27 cellular contexts compared by ENCODE assay signal in the genomic region with DNA sequence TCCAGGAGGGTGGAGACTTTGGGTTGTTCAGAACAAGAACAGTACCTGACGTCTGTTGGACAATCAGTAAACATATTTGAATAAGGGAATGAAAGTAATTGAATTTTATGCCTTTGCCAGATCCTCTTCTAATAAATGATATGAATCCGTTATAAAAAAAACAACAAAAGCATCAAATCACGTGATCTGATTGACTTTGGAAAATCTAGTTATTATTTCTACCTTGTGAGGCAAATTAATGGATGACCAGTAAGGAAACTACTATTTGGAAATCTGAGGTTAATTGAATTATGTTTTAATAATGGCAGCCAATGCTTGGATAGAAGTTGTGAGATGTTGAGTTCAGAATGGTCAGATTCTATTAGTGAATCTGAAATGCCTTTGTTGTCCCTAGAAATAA.
"Had no signal": no experiment of that assay in that cellular context is flagged by ENCODE, and none has a peak within 500 bp of the region (broad histone marks: within the 10 kb centered on the region; RNA-seq: fewer than 3 reads in every experiment).

No MANE protein-coding gene starts in this region.

- H3K4me1 ChIP-seq: suprapubic skin, testis, thyroid gland, tibial artery, transverse colon, upper lobe of right lung, uterus, vagina had no signal

- FAIRE-seq: urothelium cell line had no signal

- H3K36me3 ChIP-seq: stomach, suprapubic skin, thoracic aorta, thyroid gland, tibial artery, tibial nerve, transverse colon, upper lobe of left lung, upper lobe of right lung, uterus, vagina had no signal

- H3K4me3 ChIP-seq: stomach, suprapubic skin, testis, thoracic aorta, thyroid gland, tibial artery, tibial nerve, transverse colon, upper lobe of left lung, upper lobe of right lung, uterus, vagina had no signal

- DNase-seq: stimulated activated CD4-positive, alpha-beta T cell treated with anti-CD3 and anti-CD28 coated beads, Interleukin-2, amount 100 ng/mL, for 48 hours; stimulated activated CD4-positive, alpha-beta T cell treated with anti-CD3 and anti-CD28 coated beads, Interleukin-4, amount 100 ng/mL, for 1 hour; stimulated activated CD4-positive, alpha-beta T cell treated with anti-CD3 and anti-CD28 coated beads, Interleukin-4, amount 100 ng/mL, for 24 hours; stimulated activated CD4-positive, alpha-beta T cell treated with anti-CD3 and anti-CD28 coated beads, Interleukin-4, amount 100 ng/mL, for 4 hours; stimulated activated CD8-positive, alpha-beta memory T cell treated with anti-CD3 and anti-CD28 coated beads, Interleukin-4, amount 100 ng/mL, for 48 hours; stimulated activated naive B cell treated with anti-CD40 and anti-IgM and Interleukin-4, amounts not matched to agents 10 μg/mL and 1 μg/mL and 100 μg/mL, for 72 hours; stimulated activated naive CD4-positive, alpha-beta T cell; stimulated activated naive CD4-positive, alpha-beta T cell treated with Interleukin-2 at 50 U/mL for 16 hours; stimulated activated naive CD8-positive, alpha-beta T cell treated with anti-CD3 and anti-CD28 coated beads, Interleukin-15, amount 100 ng/mL, for 72 hours; stimulated activated naive CD8-positive, alpha-beta T cell treated with anti-CD3 and anti-CD28 coated beads, Interleukin-15, Interleukin-2, amounts not matched to agents 100 U/mL and 50 U/mL, for 24 hours; stomach; substantia nigra; testis; thyroid gland; tibial artery; transverse colon; trophoblast cell; upper lobe of left lung; upper lobe of right lung; uterus had no signal

- ATAC-seq: stimulated activated effector memory CD8-positive, alpha-beta T cell treated with anti-CD3 and anti-CD28 coated beads, Interleukin-12 subunit alpha, Interleukin-12 subunit beta, amount 100 ng/mL, for 72 hours; stimulated activated memory B cell treated with anti-CD40 and anti-IgM and Interleukin-4, amounts not matched to agents 10 μg/mL and 1 μg/mL and 100 μg/mL, for 72 hours; stimulated activated naive B cell treated with anti-CD40 and anti-IgM and Interleukin-4, amounts not matched to agents 10 μg/mL and 1 μg/mL and 100 μg/mL, for 72 hours; stimulated activated naive CD8-positive, alpha-beta T cell treated with anti-CD3 and anti-CD28 coated beads, Interleukin-15, amount 100 ng/mL, for 72 hours; stimulated activated naive CD8-positive, alpha-beta T cell treated with anti-CD3 and anti-CD28 coated beads, Interleukin-15, Interleukin-2, amounts not matched to agents 100 U/mL and 50 U/mL, for 24 hours; upper lobe of right lung had no signal

- H3K9me3 ChIP-seq: stomach, suprapubic skin, testis, thoracic aorta, thyroid gland, tibial artery, tibial nerve, transverse colon, upper lobe of left lung, upper lobe of right lung, uterus, vagina had no signal

- H3K27me3 ChIP-seq: suprapubic skin, testis, thyroid gland, tibial artery, tibial nerve, upper lobe of left lung, upper lobe of right lung, uterus, vagina had no signal

- H3K27ac ChIP-seq: stomach, suprapubic skin, testis, thoracic aorta, thyroid gland, tibial artery, tibial nerve, transverse colon, upper lobe of left lung, upper lobe of right lung, uterus, vagina had no signal
